ENCODE assay signal across 1 cellular context in the genomic region with DNA sequence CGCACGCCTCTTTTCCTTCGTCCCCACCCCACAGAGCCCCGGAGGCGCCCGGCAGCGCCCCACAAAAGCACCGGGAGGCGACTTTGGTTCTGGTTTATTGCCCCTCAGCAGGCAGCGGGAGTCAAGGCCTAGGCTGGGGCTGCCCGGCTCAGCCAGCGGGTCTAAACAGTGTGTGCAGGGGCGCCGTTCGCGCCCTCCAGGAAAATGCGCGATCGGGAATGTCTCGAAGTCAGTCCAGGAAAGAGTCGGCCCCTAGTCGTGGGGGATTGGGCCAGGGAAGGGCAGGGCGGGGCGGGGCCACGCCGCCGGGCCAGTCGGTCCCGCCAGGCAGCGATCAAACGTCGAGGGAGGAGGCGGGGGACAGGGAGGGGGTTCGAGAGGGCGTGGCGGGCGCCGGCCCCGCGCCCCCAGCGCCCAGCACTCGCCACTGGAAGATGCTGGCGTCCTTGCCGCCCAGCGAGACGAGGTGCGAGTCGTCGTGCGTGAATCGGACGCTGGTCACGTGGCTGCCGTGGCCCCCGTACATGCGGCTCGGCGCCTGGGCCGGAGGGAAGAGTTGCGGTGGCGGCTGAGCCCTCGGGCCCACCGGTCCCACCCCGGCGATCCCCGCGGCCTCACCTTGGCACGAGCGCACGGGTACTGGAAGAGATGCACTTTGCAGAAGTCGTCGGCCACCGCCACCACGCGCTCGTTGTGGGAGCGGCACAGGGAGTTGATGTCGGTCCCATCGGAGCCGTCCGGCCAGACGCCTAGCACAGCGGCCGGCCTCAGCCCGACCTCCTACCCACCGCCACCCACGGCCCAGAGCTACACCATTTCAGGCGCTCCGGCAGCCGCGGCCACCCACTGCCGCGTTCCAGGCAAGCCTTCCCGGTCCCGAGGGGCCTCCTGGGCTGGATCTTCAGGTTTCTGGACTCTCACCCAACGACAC.
TF ChIP-seq lines count a peak whose summit lies in the region.

No MANE protein-coding gene starts in this region.

TF ChIP-seq in H1, 55 proteins besides CTCF, POLR2A, EP300 and RAD21 (continues in another document):
- peak in 1 of 2 experiments; percentile 57; a peak in 1 of 4 replicates for TF ChIP-seq SIN3A (conservative IDR thresholded peaks at IDR 0.05 in 1 of 2, IDR thresholded peaks at IDR 0.05 in 1 of 2; ENCODE audit: low read depth in 1 of 2, low read length in 2 of 2)
- no peak for TF ChIP-seq SP2 (IDR thresholded peaks at IDR 0.05; ENCODE audit: low read length)
- TF ChIP-seq HDAC6 (IDR thresholded peaks at IDR 0.05; ENCODE audit: low read depth, low read length) = no peak
- no peak for TF ChIP-seq FOSL1 (IDR thresholded peaks at IDR 0.05; ENCODE audit: insufficient read depth, low read depth, low read length)
- no peak for TF ChIP-seq CBX8 (IDR thresholded peaks at IDR 0.05; ENCODE audit: borderline replicate concordance, low read depth, low read length)
- TF ChIP-seq RBBP5 (IDR thresholded peaks at IDR 0.05; ENCODE audit: borderline replicate concordance, low read depth, low read length) = peak; percentile 36; the same call in 1 of the 2 replicates
- no peak for TF ChIP-seq GABPA (IDR thresholded peaks at IDR 0.05; ENCODE audit: borderline replicate concordance, insufficient read depth, low read length)
- peak; percentile 62; the same call in 1 of the 2 replicates for TF ChIP-seq PHF8 (conservative IDR thresholded peaks at IDR 0.05; ENCODE audit: low read depth, low read length)
- TF ChIP-seq TBP (IDR thresholded peaks at IDR 0.05; ENCODE audit: low read depth, low read length) = no peak
- TF ChIP-seq JUN (IDR thresholded peaks at IDR 0.05; ENCODE audit: low read depth, low read length) = no peak
- TF ChIP-seq, protein P1, sequence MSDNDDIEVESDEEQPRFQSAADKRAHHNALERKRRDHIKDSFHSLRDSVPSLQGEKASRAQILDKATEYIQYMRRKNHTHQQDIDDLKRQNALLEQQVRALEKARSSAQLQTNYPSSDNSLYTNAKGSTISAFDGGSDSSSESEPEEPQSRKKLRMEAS (IDR thresholded peaks at IDR 0.05) = peak; percentile 95
- TF ChIP-seq SIX5 (IDR thresholded peaks at IDR 0.05; ENCODE audit: low read depth, low read length) = no peak
- peak; percentile 86 for TF ChIP-seq KDM4A (IDR thresholded peaks at IDR 0.05; ENCODE audit: low read depth, low read length, severe bottlenecking)
- TF ChIP-seq RFX5 (IDR thresholded peaks at IDR 0.05; ENCODE audit: borderline replicate concordance, low read depth, low read length) = no peak
- TF ChIP-seq MAFK (IDR thresholded peaks at IDR 0.05; ENCODE audit: low read depth, low read length) = no peak
- no peak for TF ChIP-seq RNF2 (IDR thresholded peaks at IDR 0.05; ENCODE audit: borderline replicate concordance, low read depth, low read length, missing control alignments, poor library complexity, severe bottlenecking)
- TF ChIP-seq CTBP2 (IDR thresholded peaks at IDR 0.05; ENCODE audit: borderline replicate concordance, insufficient read depth, insufficient read length, low read length) = no peak
- no peak for TF ChIP-seq SIRT6 (IDR thresholded peaks at IDR 0.05; ENCODE audit: low read length)
- TF ChIP-seq TEAD4 (IDR thresholded peaks at IDR 0.05; ENCODE audit: low read depth, low read length) = no peak
- TF ChIP-seq NANOG (IDR thresholded peaks at IDR 0.05; ENCODE audit: insufficient read depth, low read depth, low read length, poor library complexity, severe bottlenecking) = no peak
- TF ChIP-seq EGR1 (IDR thresholded peaks at IDR 0.05; ENCODE audit: borderline replicate concordance, low read depth, low read length) = no peak
- TF ChIP-seq, protein P2, sequence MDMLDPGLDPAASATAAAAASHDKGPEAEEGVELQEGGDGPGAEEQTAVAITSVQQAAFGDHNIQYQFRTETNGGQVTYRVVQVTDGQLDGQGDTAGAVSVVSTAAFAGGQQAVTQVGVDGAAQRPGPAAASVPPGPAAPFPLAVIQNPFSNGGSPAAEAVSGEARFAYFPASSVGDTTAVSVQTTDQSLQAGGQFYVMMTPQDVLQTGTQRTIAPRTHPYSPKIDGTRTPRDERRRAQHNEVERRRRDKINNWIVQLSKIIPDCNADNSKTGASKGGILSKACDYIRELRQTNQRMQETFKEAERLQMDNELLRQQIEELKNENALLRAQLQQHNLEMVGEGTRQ (IDR thresholded peaks at IDR 0.05; ENCODE audit: low read length) = peak; percentile 66
- no peak for TF ChIP-seq POU5F1 (IDR thresholded peaks at IDR 0.05; ENCODE audit: low read depth, low read length)
- no peak for TF ChIP-seq BRCA1 (IDR thresholded peaks at IDR 0.05; ENCODE audit: low read depth, low read length)
- no peak for TF ChIP-seq SP4 (IDR thresholded peaks at IDR 0.05; ENCODE audit: low read length)
- no peak for TF ChIP-seq CBX5 (IDR thresholded peaks at IDR 0.05; ENCODE audit: low read depth, low read length)
- no peak for TF ChIP-seq RXRA (IDR thresholded peaks at IDR 0.05; ENCODE audit: insufficient read depth, low read depth, low read length)
- no peak for TF ChIP-seq CEBPB (IDR thresholded peaks at IDR 0.05; ENCODE audit: low read depth, low read length)
- TF ChIP-seq CHD1 (IDR thresholded peaks at IDR 0.05; ENCODE audit: low read depth, low read length) = no peak
- TF ChIP-seq SAP30 (IDR thresholded peaks at IDR 0.05; ENCODE audit: insufficient read depth, insufficient replicate concordance, low read length) = no peak
- 0 out of 2 replicates have a peak, but pooled peaks have one; percentile 57 for TF ChIP-seq POLR2AphosphoS5 (IDR thresholded peaks at IDR 0.05; ENCODE audit: low read depth, low read length)
- TF ChIP-seq KDM5A (IDR thresholded peaks at IDR 0.05; ENCODE audit: low read length) = no peak
- TF ChIP-seq SRF (IDR thresholded peaks at IDR 0.05; ENCODE audit: low read depth, low read length) = no peak
- TF ChIP-seq, protein P3, sequence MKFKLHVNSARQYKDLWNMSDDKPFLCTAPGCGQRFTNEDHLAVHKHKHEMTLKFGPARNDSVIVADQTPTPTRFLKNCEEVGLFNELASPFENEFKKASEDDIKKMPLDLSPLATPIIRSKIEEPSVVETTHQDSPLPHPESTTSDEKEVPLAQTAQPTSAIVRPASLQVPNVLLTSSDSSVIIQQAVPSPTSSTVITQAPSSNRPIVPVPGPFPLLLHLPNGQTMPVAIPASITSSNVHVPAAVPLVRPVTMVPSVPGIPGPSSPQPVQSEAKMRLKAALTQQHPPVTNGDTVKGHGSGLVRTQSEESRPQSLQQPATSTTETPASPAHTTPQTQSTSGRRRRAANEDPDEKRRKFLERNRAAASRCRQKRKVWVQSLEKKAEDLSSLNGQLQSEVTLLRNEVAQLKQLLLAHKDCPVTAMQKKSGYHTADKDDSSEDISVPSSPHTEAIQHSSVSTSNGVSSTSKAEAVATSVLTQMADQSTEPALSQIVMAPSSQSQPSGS (IDR thresholded peaks at IDR 0.05; ENCODE audit: low read length) = no peak
- TF ChIP-seq, protein P4, sequence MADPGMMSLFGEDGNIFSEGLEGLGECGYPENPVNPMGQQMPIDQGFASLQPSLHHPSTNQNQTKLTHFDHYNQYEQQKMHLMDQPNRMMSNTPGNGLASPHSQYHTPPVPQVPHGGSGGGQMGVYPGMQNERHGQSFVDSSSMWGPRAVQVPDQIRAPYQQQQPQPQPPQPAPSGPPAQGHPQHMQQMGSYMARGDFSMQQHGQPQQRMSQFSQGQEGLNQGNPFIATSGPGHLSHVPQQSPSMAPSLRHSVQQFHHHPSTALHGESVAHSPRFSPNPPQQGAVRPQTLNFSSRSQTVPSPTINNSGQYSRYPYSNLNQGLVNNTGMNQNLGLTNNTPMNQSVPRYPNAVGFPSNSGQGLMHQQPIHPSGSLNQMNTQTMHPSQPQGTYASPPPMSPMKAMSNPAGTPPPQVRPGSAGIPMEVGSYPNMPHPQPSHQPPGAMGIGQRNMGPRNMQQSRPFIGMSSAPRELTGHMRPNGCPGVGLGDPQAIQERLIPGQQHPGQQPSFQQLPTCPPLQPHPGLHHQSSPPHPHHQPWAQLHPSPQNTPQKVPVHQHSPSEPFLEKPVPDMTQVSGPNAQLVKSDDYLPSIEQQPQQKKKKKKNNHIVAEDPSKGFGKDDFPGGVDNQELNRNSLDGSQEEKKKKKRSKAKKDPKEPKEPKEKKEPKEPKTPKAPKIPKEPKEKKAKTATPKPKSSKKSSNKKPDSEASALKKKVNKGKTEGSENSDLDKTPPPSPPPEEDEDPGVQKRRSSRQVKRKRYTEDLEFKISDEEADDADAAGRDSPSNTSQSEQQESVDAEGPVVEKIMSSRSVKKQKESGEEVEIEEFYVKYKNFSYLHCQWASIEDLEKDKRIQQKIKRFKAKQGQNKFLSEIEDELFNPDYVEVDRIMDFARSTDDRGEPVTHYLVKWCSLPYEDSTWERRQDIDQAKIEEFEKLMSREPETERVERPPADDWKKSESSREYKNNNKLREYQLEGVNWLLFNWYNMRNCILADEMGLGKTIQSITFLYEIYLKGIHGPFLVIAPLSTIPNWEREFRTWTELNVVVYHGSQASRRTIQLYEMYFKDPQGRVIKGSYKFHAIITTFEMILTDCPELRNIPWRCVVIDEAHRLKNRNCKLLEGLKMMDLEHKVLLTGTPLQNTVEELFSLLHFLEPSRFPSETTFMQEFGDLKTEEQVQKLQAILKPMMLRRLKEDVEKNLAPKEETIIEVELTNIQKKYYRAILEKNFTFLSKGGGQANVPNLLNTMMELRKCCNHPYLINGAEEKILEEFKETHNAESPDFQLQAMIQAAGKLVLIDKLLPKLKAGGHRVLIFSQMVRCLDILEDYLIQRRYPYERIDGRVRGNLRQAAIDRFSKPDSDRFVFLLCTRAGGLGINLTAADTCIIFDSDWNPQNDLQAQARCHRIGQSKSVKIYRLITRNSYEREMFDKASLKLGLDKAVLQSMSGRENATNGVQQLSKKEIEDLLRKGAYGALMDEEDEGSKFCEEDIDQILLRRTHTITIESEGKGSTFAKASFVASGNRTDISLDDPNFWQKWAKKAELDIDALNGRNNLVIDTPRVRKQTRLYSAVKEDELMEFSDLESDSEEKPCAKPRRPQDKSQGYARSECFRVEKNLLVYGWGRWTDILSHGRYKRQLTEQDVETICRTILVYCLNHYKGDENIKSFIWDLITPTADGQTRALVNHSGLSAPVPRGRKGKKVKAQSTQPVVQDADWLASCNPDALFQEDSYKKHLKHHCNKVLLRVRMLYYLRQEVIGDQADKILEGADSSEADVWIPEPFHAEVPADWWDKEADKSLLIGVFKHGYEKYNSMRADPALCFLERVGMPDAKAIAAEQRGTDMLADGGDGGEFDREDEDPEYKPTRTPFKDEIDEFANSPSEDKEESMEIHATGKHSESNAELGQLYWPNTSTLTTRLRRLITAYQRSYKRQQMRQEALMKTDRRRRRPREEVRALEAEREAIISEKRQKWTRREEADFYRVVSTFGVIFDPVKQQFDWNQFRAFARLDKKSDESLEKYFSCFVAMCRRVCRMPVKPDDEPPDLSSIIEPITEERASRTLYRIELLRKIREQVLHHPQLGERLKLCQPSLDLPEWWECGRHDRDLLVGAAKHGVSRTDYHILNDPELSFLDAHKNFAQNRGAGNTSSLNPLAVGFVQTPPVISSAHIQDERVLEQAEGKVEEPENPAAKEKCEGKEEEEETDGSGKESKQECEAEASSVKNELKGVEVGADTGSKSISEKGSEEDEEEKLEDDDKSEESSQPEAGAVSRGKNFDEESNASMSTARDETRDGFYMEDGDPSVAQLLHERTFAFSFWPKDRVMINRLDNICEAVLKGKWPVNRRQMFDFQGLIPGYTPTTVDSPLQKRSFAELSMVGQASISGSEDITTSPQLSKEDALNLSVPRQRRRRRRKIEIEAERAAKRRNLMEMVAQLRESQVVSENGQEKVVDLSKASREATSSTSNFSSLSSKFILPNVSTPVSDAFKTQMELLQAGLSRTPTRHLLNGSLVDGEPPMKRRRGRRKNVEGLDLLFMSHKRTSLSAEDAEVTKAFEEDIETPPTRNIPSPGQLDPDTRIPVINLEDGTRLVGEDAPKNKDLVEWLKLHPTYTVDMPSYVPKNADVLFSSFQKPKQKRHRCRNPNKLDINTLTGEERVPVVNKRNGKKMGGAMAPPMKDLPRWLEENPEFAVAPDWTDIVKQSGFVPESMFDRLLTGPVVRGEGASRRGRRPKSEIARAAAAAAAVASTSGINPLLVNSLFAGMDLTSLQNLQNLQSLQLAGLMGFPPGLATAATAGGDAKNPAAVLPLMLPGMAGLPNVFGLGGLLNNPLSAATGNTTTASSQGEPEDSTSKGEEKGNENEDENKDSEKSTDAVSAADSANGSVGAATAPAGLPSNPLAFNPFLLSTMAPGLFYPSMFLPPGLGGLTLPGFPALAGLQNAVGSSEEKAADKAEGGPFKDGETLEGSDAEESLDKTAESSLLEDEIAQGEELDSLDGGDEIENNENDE (IDR thresholded peaks at IDR 0.05; ENCODE audit: insufficient replicate concordance, low read length) = no peak
- no peak; the same call in 1 of the 2 replicates for TF ChIP-seq GTF2F1 (IDR thresholded peaks at IDR 0.05; ENCODE audit: borderline replicate concordance, low read depth, low read length)
- TF ChIP-seq HDAC2 (IDR thresholded peaks at IDR 0.05; ENCODE audit: borderline replicate concordance in 1 of 2, low read depth in 2 of 2, low read length in 2 of 2) = peak in 1 of 2 experiments; percentile 71; a peak in 2 of 4 replicates
- TF ChIP-seq, protein P5, sequence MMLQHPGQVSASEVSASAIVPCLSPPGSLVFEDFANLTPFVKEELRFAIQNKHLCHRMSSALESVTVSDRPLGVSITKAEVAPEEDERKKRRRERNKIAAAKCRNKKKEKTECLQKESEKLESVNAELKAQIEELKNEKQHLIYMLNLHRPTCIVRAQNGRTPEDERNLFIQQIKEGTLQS (IDR thresholded peaks at IDR 0.05; ENCODE audit: insufficient read depth, low read depth, low read length) = no peak
- no peak for TF ChIP-seq BCL11A (IDR thresholded peaks at IDR 0.05; ENCODE audit: low read depth in 2 of 2, low read length in 2 of 2)
- no peak for TF ChIP-seq EZH2 (IDR thresholded peaks at IDR 0.05; ENCODE audit: low read depth, low read length, severe bottlenecking)
- TF ChIP-seq BACH1 (IDR thresholded peaks at IDR 0.05; ENCODE audit: low read length) = no peak
- TF ChIP-seq TAF7 (optimal IDR thresholded peaks at IDR 0.05; ENCODE audit: borderline replicate concordance, low read depth, low read length) = no peak
- peak; percentile 51; the same call in 1 of the 2 replicates for TF ChIP-seq SUZ12 (IDR thresholded peaks at IDR 0.05; ENCODE audit: low read length)
- TF ChIP-seq KDM1A (IDR thresholded peaks at IDR 0.05; ENCODE audit: borderline replicate concordance, low read length) = 0 out of 2 replicates have a peak, but pooled peaks have one; percentile 30
- no peak; the same call in 1 of the 2 replicates for TF ChIP-seq CREB1 (IDR thresholded peaks at IDR 0.05)
- no peak for TF ChIP-seq ZNF274 (IDR thresholded peaks at IDR 0.05; ENCODE audit: borderline replicate concordance, extremely low read depth, low read length)
- 0 out of 2 replicates have a peak, but pooled peaks have one; percentile 3 for TF ChIP-seq TAF1 (IDR thresholded peaks at IDR 0.05; ENCODE audit: low read depth, low read length)
- no peak for TF ChIP-seq CHD2 (IDR thresholded peaks at IDR 0.05; ENCODE audit: low read length)
- TF ChIP-seq SP1 (IDR thresholded peaks at IDR 0.05; ENCODE audit: low read depth, low read length) = no peak
- no peak for TF ChIP-seq YY1 (IDR thresholded peaks at IDR 0.05; ENCODE audit: low read depth, low read length)
- no peak for TF ChIP-seq NRF1 (IDR thresholded peaks at IDR 0.05; ENCODE audit: low read depth, low read length)
- no peak for TF ChIP-seq TCF12 (IDR thresholded peaks at IDR 0.05; ENCODE audit: low read depth, low read length)
- TF ChIP-seq ASH2L (IDR thresholded peaks at IDR 0.05; ENCODE audit: low read length) = peak; percentile 48
- TF ChIP-seq, protein P6, sequence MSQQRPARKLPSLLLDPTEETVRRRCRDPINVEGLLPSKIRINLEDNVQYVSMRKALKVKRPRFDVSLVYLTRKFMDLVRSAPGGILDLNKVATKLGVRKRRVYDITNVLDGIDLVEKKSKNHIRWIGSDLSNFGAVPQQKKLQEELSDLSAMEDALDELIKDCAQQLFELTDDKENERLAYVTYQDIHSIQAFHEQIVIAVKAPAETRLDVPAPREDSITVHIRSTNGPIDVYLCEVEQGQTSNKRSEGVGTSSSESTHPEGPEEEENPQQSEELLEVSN (IDR thresholded peaks at IDR 0.05) = peak; percentile 95
